In the genomic region with DNA sequence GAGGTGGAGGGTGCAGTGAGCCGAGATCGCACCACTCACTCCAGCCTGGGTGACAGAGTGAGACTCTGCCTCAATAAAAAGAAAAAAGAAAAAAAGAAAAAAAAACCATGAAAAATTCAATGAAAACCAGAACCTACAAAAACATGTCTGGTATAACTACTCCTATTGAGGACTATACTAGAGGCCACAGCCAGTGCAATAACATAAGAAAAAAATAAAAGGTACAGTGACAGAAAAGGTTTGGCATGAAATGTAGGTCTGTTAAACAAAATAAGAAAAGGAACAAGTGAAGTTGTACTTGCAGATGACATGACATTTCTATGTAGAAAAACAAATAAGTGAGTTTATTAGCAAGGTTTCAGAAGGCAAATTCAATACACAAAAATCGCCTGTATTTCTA, we compare ENCODE assay signal across 2 cellular contexts.
TF ChIP-seq lines count a peak whose summit lies in the region.

No MANE protein-coding gene starts in this region.

TF ChIP-seq in HEK293, 187 proteins besides CTCF, POLR2A, EP300 and RAD21:
- TF ChIP-seq, protein P1, sequence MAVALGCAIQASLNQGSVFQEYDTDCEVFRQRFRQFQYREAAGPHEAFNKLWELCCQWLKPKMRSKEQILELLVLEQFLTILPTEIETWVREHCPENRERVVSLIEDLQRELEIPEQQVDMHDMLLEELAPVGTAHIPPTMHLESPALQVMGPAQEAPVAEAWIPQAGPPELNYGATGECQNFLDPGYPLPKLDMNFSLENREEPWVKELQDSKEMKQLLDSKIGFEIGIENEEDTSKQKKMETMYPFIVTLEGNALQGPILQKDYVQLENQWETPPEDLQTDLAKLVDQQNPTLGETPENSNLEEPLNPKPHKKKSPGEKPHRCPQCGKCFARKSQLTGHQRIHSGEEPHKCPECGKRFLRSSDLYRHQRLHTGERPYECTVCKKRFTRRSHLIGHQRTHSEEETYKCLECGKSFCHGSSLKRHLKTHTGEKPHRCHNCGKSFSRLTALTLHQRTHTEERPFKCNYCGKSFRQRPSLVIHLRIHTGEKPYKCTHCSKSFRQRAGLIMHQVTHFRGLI (tag by site-specific recombination; IDR thresholded peaks at IDR 0.05) = no peak
- no peak for TF ChIP-seq ZSCAN23 (tag by site-specific recombination; IDR thresholded peaks at IDR 0.05)
- TF ChIP-seq ZNF433 (tag by site-specific recombination; IDR thresholded peaks at IDR 0.05; ENCODE audit: low read depth) = no peak
- TF ChIP-seq SETDB1 (IDR thresholded peaks at IDR 0.05; ENCODE audit: insufficient read length, low read length) = peak; percentile 75
- TF ChIP-seq HOXC10 (CRISPR knock-in tag; IDR thresholded peaks at IDR 0.05) = no peak

TF ChIP-seq in K562, 482 proteins besides CTCF, POLR2A, EP300 and RAD21:
- peak; percentile 46 for TF ChIP-seq ZNF280A (IDR thresholded peaks at IDR 0.05; ENCODE audit: low read depth, partially characterized antibody)
- TF ChIP-seq, protein P2, sequence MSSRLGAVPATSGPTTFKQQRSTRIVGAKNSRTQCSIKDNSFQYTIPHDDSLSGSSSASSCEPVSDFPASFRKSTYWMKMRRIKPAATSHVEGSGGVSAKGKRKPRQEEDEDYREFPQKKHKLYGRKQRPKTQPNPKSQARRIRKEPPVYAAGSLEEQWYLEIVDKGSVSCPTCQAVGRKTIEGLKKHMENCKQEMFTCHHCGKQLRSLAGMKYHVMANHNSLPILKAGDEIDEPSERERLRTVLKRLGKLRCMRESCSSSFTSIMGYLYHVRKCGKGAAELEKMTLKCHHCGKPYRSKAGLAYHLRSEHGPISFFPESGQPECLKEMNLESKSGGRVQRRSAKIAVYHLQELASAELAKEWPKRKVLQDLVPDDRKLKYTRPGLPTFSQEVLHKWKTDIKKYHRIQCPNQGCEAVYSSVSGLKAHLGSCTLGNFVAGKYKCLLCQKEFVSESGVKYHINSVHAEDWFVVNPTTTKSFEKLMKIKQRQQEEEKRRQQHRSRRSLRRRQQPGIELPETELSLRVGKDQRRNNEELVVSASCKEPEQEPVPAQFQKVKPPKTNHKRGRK (tag; IDR thresholded peaks at IDR 0.05) = peak; percentile 46; the same call in 1 of the 2 replicates
- peak in 1 of 2 experiments; percentile 67; a peak in 1 of 3 replicates for TF ChIP-seq CBX3 (IDR thresholded peaks at IDR 0.05; ENCODE audit: borderline replicate concordance in 1 of 2, low read length in 2 of 2)
- peak; percentile 37 for TF ChIP-seq RBM25 (IDR thresholded peaks at IDR 0.05; ENCODE audit: low read depth, low read length, severe bottlenecking)
- no peak for TF ChIP-seq RNF2 (IDR thresholded peaks at IDR 0.05)
- peak in 1 of 2 experiments; percentile 13; a peak in 1 of 4 replicates for TF ChIP-seq TRIM24 (IDR thresholded peaks at IDR 0.05)
- TF ChIP-seq ZNF586 (CRISPR knock-in tag; conservative IDR thresholded peaks at IDR 0.05) = no peak
- TF ChIP-seq, protein P3, sequence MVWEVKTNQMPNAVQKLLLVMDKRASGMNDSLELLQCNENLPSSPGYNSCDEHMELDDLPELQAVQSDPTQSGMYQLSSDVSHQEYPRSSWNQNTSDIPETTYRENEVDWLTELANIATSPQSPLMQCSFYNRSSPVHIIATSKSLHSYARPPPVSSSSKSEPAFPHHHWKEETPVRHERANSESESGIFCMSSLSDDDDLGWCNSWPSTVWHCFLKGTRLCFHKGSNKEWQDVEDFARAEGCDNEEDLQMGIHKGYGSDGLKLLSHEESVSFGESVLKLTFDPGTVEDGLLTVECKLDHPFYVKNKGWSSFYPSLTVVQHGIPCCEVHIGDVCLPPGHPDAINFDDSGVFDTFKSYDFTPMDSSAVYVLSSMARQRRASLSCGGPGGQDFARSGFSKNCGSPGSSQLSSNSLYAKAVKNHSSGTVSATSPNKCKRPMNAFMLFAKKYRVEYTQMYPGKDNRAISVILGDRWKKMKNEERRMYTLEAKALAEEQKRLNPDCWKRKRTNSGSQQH (CRISPR knock-in tag; IDR thresholded peaks at IDR 0.05) = no peak
- no peak for TF ChIP-seq TAF7 (tag; IDR thresholded peaks at IDR 0.05)
